ENCODE assay signal across 1 cellular context in the genomic region with DNA sequence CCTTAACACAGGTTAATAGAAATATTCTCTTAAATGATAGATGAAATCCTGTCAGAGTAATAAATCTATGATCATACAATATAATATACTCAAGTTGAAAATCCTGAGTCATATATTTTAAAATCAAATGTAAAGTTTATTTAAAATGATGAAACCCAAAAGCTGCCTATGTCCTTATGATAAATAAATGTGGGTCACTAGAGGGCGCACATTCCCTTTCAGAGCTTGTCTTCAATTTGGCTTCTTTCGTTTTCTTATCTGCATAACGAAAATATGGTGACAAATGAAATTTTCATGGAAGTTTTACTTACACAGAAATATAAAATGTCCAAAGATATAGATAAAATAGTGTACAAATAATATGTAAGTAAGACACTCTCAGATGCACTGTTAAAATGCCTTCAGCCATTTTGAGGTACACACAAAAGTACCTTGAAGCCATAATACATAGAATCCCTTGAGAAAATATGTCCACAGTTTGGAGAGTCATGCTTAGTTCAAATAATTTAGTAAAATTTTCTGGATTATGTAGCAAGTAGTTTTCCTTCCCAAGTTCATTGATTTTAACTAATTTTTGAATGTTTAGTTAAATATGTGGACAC.
A peak's percentile ranks its signal among the peaks of the same experiment; 100 is the strongest.
TF ChIP-seq lines count a peak whose summit lies in the region.

No MANE protein-coding gene starts in this region.

TF ChIP-seq in IMR-90, 13 proteins besides CTCF, POLR2A, EP300 and RAD21 (continued from another document):
- TF ChIP-seq, protein P1, sequence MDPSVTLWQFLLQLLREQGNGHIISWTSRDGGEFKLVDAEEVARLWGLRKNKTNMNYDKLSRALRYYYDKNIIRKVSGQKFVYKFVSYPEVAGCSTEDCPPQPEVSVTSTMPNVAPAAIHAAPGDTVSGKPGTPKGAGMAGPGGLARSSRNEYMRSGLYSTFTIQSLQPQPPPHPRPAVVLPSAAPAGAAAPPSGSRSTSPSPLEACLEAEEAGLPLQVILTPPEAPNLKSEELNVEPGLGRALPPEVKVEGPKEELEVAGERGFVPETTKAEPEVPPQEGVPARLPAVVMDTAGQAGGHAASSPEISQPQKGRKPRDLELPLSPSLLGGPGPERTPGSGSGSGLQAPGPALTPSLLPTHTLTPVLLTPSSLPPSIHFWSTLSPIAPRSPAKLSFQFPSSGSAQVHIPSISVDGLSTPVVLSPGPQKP (IDR thresholded peaks at IDR 0.05; ENCODE audit: borderline replicate concordance, low read depth, low read length): no peak
- no peak for TF ChIP-seq CHD1 (IDR thresholded peaks at IDR 0.05; ENCODE audit: low read depth, low read length)
- TF ChIP-seq RCOR1 (IDR thresholded peaks at IDR 0.05; ENCODE audit: insufficient replicate concordance, low read length): no peak
- TF ChIP-seq MXI1 (IDR thresholded peaks at IDR 0.05; ENCODE audit: borderline replicate concordance, low read depth, low read length): no peak
- TF ChIP-seq SMC3 (IDR thresholded peaks at IDR 0.05; ENCODE audit: low read depth, low read length): peak; percentile 43
